ENCODE assay signal across 27 cellular contexts in genomic region chr7:28643369-28644340, GRCh38.
DNase-seq lines count a peak whose midpoint lies in the region; ATAC-seq and TF ChIP-seq lines count a peak whose summit lies in the region.
"Had no signal": no experiment of that assay in that cellular context is flagged by ENCODE, and none has a peak within 500 bp of the region (broad histone marks: within the 10 kb centered on the region; RNA-seq: fewer than 3 reads in every experiment).

No MANE protein-coding gene starts in this region.

- H3K36me3 ChIP-seq in brain microvascular endothelial cell (replicated peaks) (no peaks in the 10 kb centered on the region), neural cell (ENCODE audit: insufficient read depth, low read length) (no peaks in the 10 kb centered on the region)
- H3K36me3 ChIP-seq: lower lobe of right lung, sigmoid colon, vagina, WERI-Rb-1 had no signal

- peak overlapping the region; percentile 21 for H3K4me2 ChIP-seq in neural cell (ENCODE audit: low read length)

- H3K4me3 ChIP-seq in brain microvascular endothelial cell (ENCODE audit: low read depth, low read length), result no peak overlapping the region
- H3K4me3 ChIP-seq in neural cell (ENCODE audit: low read length), result peak overlapping the region; percentile 11
- H3K4me3 ChIP-seq: lower lobe of right lung, sigmoid colon, testis, vagina had no signal

- H3K27ac ChIP-seq in brain microvascular endothelial cell (no peak overlapping the region), neural cell (ENCODE audit: low read length) (no peak overlapping the region)
- H3K27ac ChIP-seq: epithelial cell of prostate, lower lobe of right lung, sigmoid colon, testis, vagina, WERI-Rb-1 had no signal

- no peak for TF ChIP-seq CTCF in brain microvascular endothelial cell (IDR thresholded peaks at IDR 0.05; ENCODE audit: low read depth, low read length, missing control alignments)
- TF ChIP-seq CTCF in neural cell (IDR thresholded peaks at IDR 0.05; ENCODE audit: poor library complexity, severe bottlenecking), result no peak

- ATAC-seq in HG03439 (IDR thresholded peaks at IDR 0.05; ENCODE audit: unreplicated experiment), result no peak
- ATAC-seq: activated CD8-positive, alpha-beta memory T cell treated with anti-CD3 and anti-CD28 coated beads, Interleukin-2, amount 10 ng/mL, durations not matched to agents 7 days and 5 days; lower lobe of right lung; stimulated activated naive CD8-positive, alpha-beta T cell treated with anti-CD3 and anti-CD28 coated beads, Interleukin-15, Interleukin-2, amounts not matched to agents 100 U/mL and 50 U/mL, for 24 hours had no signal

- H2AFZ ChIP-seq in neural cell (ENCODE audit: low read depth, low read length), result no peak overlapping the region

- no peak for TF ChIP-seq EP300 in Ishikawa (IDR thresholded peaks at IDR 0.05; ENCODE audit: borderline replicate concordance)
- TF ChIP-seq EP300 in neural cell (conservative IDR thresholded peaks at IDR 0.05; ENCODE audit: poor library complexity, severe bottlenecking), result peak; percentile 52

- no peaks in the 10 kb centered on the region for H3K9me2 ChIP-seq in neural cell (ENCODE audit: insufficient read depth, low read length)

- no peak for TF ChIP-seq RAD21 in Ishikawa (IDR thresholded peaks at IDR 0.05; ENCODE audit: low read depth)
- TF ChIP-seq RAD21 in neural cell (conservative IDR thresholded peaks at IDR 0.05), result peak; percentile 22

- no peaks in the 10 kb centered on the region for H3K9me3 ChIP-seq in neural cell (ENCODE audit: low read length)
- H3K9me3 ChIP-seq: lower lobe of right lung, sigmoid colon, testis, vagina had no signal

- no peak overlapping the region for H3K9ac ChIP-seq in neural cell (ENCODE audit: low read length)

- peak; percentile 7 for DNase-seq in GM03348 (ENCODE audit: low spot score)
- peak; percentile 8 for DNase-seq in brain microvascular endothelial cell
- no peak for DNase-seq in NCI-H1092 (lab: John Stamatoyannopoulos, UW)
- no peak for DNase-seq in stimulated activated naive CD4-positive, alpha-beta T cell treated with Interleukin-2 at 50 U/mL for 16 hours (lab: John Stamatoyannopoulos, UW)
- DNase-seq in putamen (ENCODE audit: low spot score), result no peak
- DNase-seq: activated CD4-positive, alpha-beta T cell treated with anti-CD3 and anti-CD28 coated beads, Interleukin-2, amount 50 U/mL, for 1 hour; activated CD8-positive, alpha-beta memory T cell treated with anti-CD3 and anti-CD28 coated beads, Interleukin-2, amount 10 ng/mL, durations not matched to agents 7 days and 5 days; activated naive CD4-positive, alpha-beta T cell; activated T-cell treated with anti-CD3 and anti-CD28 coated beads, Interleukin-2, amount 50 U/mL, for 48 hours; C1 segment of cervical spinal cord; H7; KG1; lower lobe of right lung; MM.1S; nephron progenitor cell; SIG-M5; sigmoid colon; stimulated activated naive CD8-positive, alpha-beta T cell treated with anti-CD3 and anti-CD28 coated beads, Interleukin-15, Interleukin-2, amounts not matched to agents 100 U/mL and 50 U/mL, for 24 hours; SW 1271; T1000; testis; WERI-Rb-1 had no signal

- in situ Hi-C loops in brain microvascular endothelial cell (cut with HindIII; ENCODE audit: low pct_ligation_motif_present, low sequenced_read_pairs), result no loop called here

- H3F3A ChIP-seq in neural cell (ENCODE audit: insufficient read depth, low read length, poor library complexity, severe bottlenecking), result no peaks in the 10 kb centered on the region

- no peaks in the 10 kb centered on the region for H4K20me1 ChIP-seq in neural cell (ENCODE audit: insufficient read depth)

- H3K27me3 ChIP-seq in brain microvascular endothelial cell (replicated peaks) (no peaks in the 10 kb centered on the region), neural cell (ENCODE audit: insufficient read depth, low read depth, low read length) (no peaks in the 10 kb centered on the region)
- H3K27me3 ChIP-seq: sigmoid colon, testis, vagina had no signal

- H3K79me2 ChIP-seq in neural cell (replicated peaks; ENCODE audit: insufficient read depth, low read length), result no peaks in the 10 kb centered on the region

TF ChIP-seq in Ishikawa, 13 proteins besides CTCF, POLR2A, EP300 and RAD21 (continues in another document):
- TF ChIP-seq EGR1 (IDR thresholded peaks at IDR 0.05) (no peak), CEBPB (IDR thresholded peaks at IDR 0.05) (no peak), YY1 (IDR thresholded peaks at IDR 0.05; ENCODE audit: low read depth) (no peak), TEAD4 (IDR thresholded peaks at IDR 0.05) (peak; percentile 77), MAX (IDR thresholded peaks at IDR 0.05) (no peak), TCF12 (IDR thresholded peaks at IDR 0.05; ENCODE audit: low read depth) (no peak), FOXM1 (IDR thresholded peaks at IDR 0.05; ENCODE audit: borderline replicate concordance, low read depth) (no peak)
- TF ChIP-seq, protein P1, sequence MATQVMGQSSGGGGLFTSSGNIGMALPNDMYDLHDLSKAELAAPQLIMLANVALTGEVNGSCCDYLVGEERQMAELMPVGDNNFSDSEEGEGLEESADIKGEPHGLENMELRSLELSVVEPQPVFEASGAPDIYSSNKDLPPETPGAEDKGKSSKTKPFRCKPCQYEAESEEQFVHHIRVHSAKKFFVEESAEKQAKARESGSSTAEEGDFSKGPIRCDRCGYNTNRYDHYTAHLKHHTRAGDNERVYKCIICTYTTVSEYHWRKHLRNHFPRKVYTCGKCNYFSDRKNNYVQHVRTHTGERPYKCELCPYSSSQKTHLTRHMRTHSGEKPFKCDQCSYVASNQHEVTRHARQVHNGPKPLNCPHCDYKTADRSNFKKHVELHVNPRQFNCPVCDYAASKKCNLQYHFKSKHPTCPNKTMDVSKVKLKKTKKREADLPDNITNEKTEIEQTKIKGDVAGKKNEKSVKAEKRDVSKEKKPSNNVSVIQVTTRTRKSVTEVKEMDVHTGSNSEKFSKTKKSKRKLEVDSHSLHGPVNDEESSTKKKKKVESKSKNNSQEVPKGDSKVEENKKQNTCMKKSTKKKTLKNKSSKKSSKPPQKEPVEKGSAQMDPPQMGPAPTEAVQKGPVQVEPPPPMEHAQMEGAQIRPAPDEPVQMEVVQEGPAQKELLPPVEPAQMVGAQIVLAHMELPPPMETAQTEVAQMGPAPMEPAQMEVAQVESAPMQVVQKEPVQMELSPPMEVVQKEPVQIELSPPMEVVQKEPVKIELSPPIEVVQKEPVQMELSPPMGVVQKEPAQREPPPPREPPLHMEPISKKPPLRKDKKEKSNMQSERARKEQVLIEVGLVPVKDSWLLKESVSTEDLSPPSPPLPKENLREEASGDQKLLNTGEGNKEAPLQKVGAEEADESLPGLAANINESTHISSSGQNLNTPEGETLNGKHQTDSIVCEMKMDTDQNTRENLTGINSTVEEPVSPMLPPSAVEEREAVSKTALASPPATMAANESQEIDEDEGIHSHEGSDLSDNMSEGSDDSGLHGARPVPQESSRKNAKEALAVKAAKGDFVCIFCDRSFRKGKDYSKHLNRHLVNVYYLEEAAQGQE (IDR thresholded peaks at IDR 0.05; ENCODE audit: low read depth), result no peak

TF ChIP-seq in neural cell, 6 proteins besides CTCF, POLR2A, EP300 and RAD21:
- TF ChIP-seq POLR2AphosphoS5 (IDR thresholded peaks at IDR 0.05) (no peak), TAF1 (IDR thresholded peaks at IDR 0.05; ENCODE audit: low read depth) (no peak), MXI1 (conservative IDR thresholded peaks at IDR 0.05; ENCODE audit: poor library complexity, severe bottlenecking) (no peak), EZH2 (IDR thresholded peaks at IDR 0.05; ENCODE audit: borderline replicate concordance, insufficient read depth, low read length, poor library complexity, severe bottlenecking) (no peak), SMC3 (conservative IDR thresholded peaks at IDR 0.05; ENCODE audit: poor library complexity) (no peak)
- TF ChIP-seq, protein P1 (IDR thresholded peaks at IDR 0.05; ENCODE audit: borderline replicate concordance), result no peak

Comparison
In these comparisons a context has a peak if more than half of its experiments do, and no peak if none do; other contexts are left out.
1. DNase-seq: peak in GM03348 (single experiment) and brain microvascular endothelial cell (single experiment); none in NCI-H1092 (single experiment), stimulated activated naive CD4-positive, alpha-beta T cell treated with Interleukin-2 at 50 U/mL for 16 hours (single experiment) and putamen (single experiment).